Comparison of ENCODE assay signal across 34 cellular contexts in the genomic region with DNA sequence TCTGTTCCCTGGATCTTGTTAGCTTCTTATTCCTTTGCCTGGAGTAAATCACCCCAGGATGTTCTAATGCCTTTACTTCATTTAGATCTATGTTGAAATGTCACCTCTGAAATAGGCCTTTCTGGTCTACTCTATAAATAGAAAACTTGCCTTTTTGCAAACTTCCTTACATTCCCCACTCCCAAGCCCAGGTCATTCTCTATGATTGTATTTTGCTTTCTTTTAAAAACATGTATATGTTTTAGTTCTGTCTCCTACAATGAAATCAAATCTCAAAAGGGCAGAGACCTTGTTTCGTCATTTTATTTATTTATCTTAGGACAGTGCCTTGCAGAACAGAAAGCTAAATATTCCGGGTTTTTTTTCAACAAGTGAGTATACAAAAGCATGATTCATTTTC. TPM values are rescaled to one million over a fixed set of nuclear protein-coding genes. Genes with fewer than 3 reads are reported as not detected.
"Had no signal": no experiment of that assay in that cellular context is flagged by ENCODE, and none has a peak within 500 bp of the region (broad histone marks: within the 10 kb centered on the region; RNA-seq: fewer than 3 reads in every experiment).

No MANE protein-coding gene starts in this region.

- H3K27me3 ChIP-seq: body of pancreas, brain microvascular endothelial cell, cardiac muscle cell had no signal

- H3K36me3 Mint-ChIP-seq: activated CD8-positive, alpha-beta memory T cell treated with anti-CD3 and anti-CD28 coated beads, Interleukin-2, amount 10 ng/mL, durations not matched to agents 7 days and 5 days; activated naive CD4-positive, alpha-beta T cell treated with anti-CD3 and anti-CD28 coated beads, Interleukin-2, amount 10 ng/mL, durations not matched to agents 7 days and 5 days; activated naive CD4-positive, alpha-beta T cell treated with anti-CD3 and anti-CD28 coated beads, Interleukin-2, amount 50 U/mL, for 24 hours; activated naive CD8-positive, alpha-beta T cell; activated naive CD8-positive, alpha-beta T cell treated with anti-CD3 and anti-CD28 coated beads, Interleukin-2, amount 10 ng/mL, durations not matched to agents 7 days and 5 days had no signal

- H3K4me3 ChIP-seq: body of pancreas, cardiac muscle cell had no signal

- H3K4me1 Mint-ChIP-seq: activated B cell treated with CpG ODN at 0.5 μM for 24 hours; activated CD4-positive, alpha-beta memory T cell treated with anti-CD3 and anti-CD28 coated beads, Interleukin-2, amount 10 ng/mL, durations not matched to agents 7 days and 5 days; activated CD4-positive, alpha-beta T cell treated with anti-CD3 and anti-CD28 coated beads, Interleukin-2, amount 10 ng/mL, durations not matched to agents 24 days and 14 days; activated CD8-positive, alpha-beta memory T cell treated with anti-CD3 and anti-CD28 coated beads, Interleukin-2, amount 10 ng/mL, durations not matched to agents 7 days and 5 days; activated naive CD4-positive, alpha-beta T cell treated with anti-CD3 and anti-CD28 coated beads, Interleukin-2, amount 10 ng/mL, durations not matched to agents 7 days and 5 days; activated naive CD4-positive, alpha-beta T cell treated with anti-CD3 and anti-CD28 coated beads, Interleukin-2, amount 50 U/mL, for 24 hours; activated naive CD8-positive, alpha-beta T cell treated with anti-CD3 and anti-CD28 coated beads, Interleukin-2, amount 10 ng/mL, durations not matched to agents 7 days and 5 days; activated naive CD8-positive, alpha-beta T cell treated with anti-CD3 and anti-CD28 coated beads, Interleukin-2, amount 50 U/mL, for 24 hours; central memory CD8-positive, alpha-beta T cell had no signal

- DNase-seq: activated B cell treated with CpG ODN at 0.5 μM for 24 hours; activated CD4-positive, alpha-beta memory T cell treated with anti-CD3 and anti-CD28 coated beads, Interleukin-2, amount 10 ng/mL, durations not matched to agents 7 days and 5 days; activated CD4-positive, alpha-beta T cell treated with anti-CD3 and anti-CD28 coated beads for 4 hours; activated CD4-positive, alpha-beta T cell treated with anti-CD3 and anti-CD28 coated beads, Interleukin-2, amount 10 ng/mL, durations not matched to agents 24 days and 14 days; activated CD4-positive, alpha-beta T cell treated with anti-CD3 and anti-CD28 coated beads, Interleukin-2, amount 50 U/mL, for 48 hours; activated CD4-positive, CD25-positive, alpha-beta regulatory T cell treated with anti-CD3 and anti-CD28 coated beads, Interleukin-2, amount 50 U/mL, for 72 hours; activated CD8-positive, alpha-beta memory T cell treated with anti-CD3 and anti-CD28 coated beads for 24 hours; activated CD8-positive, alpha-beta memory T cell treated with anti-CD3 and anti-CD28 coated beads, Interleukin-2, amount 10 ng/mL, durations not matched to agents 7 days and 5 days; activated CD8-positive, alpha-beta memory T cell treated with anti-CD3 and anti-CD28 coated beads, Interleukin-2, amount 50 U/mL, for 48 hours; activated CD8-positive, alpha-beta T cell treated with anti-CD3 and anti-CD28 coated beads, Interleukin-2, amount 10 ng/mL, durations not matched to agents 7 days and 5 days; activated effector memory CD4-positive, alpha-beta T cell treated with Interleukin-2 at 50 U/mL for 16 hours; activated gamma-delta T cell; activated naive CD4-positive, alpha-beta T cell treated with anti-CD3 and anti-CD28 coated beads, Interleukin-2, amount 10 ng/mL, durations not matched to agents 7 days and 5 days; activated naive CD4-positive, alpha-beta T cell treated with Interleukin-2 at 50 U/mL for 16 hours; activated naive CD8-positive, alpha-beta T cell treated with anti-CD3 and anti-CD28 coated beads, Interleukin-2, amount 10 ng/mL, durations not matched to agents 7 days and 5 days; activated naive CD8-positive, alpha-beta T cell treated with anti-CD3 and anti-CD28 coated beads, Interleukin-2, amount 50 U/mL, for 24 hours; activated T-cell treated with anti-CD3 and anti-CD28 coated beads, Interleukin-2, amount 50 U/mL, for 24 hours; activated T-cell treated with anti-CD3 and anti-CD28 coated beads, Interleukin-2, amount 50 U/mL, for 48 hours; aorta; body of pancreas; brain microvascular endothelial cell; caudate nucleus; cerebellar nuclear complex; T-helper 1 cell; T-helper 2 cell; T-helper 9 cell had no signal

- H3K4me1 ChIP-seq: body of pancreas had no signal

- H3K4me3 Mint-ChIP-seq: activated B cell treated with CpG ODN at 0.5 μM for 24 hours; activated CD4-positive, alpha-beta memory T cell treated with anti-CD3 and anti-CD28 coated beads, Interleukin-2, amount 10 ng/mL, durations not matched to agents 7 days and 5 days; activated CD4-positive, alpha-beta T cell treated with anti-CD3 and anti-CD28 coated beads, Interleukin-2, amount 10 ng/mL, durations not matched to agents 24 days and 14 days; activated CD8-positive, alpha-beta memory T cell treated with anti-CD3 and anti-CD28 coated beads, Interleukin-2, amount 10 ng/mL, durations not matched to agents 7 days and 5 days; activated CD8-positive, alpha-beta T cell treated with anti-CD3 and anti-CD28 coated beads, Interleukin-2, amount 10 ng/mL, durations not matched to agents 7 days and 5 days; activated naive CD4-positive, alpha-beta T cell treated with anti-CD3 and anti-CD28 coated beads, Interleukin-2, amount 10 ng/mL, durations not matched to agents 7 days and 5 days; activated naive CD4-positive, alpha-beta T cell treated with anti-CD3 and anti-CD28 coated beads, Interleukin-2, amount 50 U/mL, for 24 hours; activated naive CD8-positive, alpha-beta T cell; activated naive CD8-positive, alpha-beta T cell treated with anti-CD3 and anti-CD28 coated beads, Interleukin-2, amount 10 ng/mL, durations not matched to agents 7 days and 5 days; activated naive CD8-positive, alpha-beta T cell treated with anti-CD3 and anti-CD28 coated beads, Interleukin-2, amount 50 U/mL, for 24 hours; activated T-cell treated with anti-CD3 and anti-CD28 coated beads, Interleukin-2, amount 50 U/mL, for 24 hours; central memory CD8-positive, alpha-beta T cell; T-helper 1 cell treated with Interleukin-12 subunit alpha and Interleukin-12 subunit beta and Interleukin-4 antibody, amounts not matched to agents 30 μg/mL and 1 μg/mL, for 36 hours; T-helper 2 cell treated with Interferon-gamma antibody and Interleukin-4, amounts not matched to agents 5 μg/mL and 100 μg/mL, for 36 hours had no signal

- H3K27ac ChIP-seq: body of pancreas, brain microvascular endothelial cell, cardiac muscle cell, VCaP had no signal

- H3K27me3 Mint-ChIP-seq: activated B cell treated with CpG ODN at 0.5 μM for 24 hours; activated CD4-positive, alpha-beta memory T cell treated with anti-CD3 and anti-CD28 coated beads, Interleukin-2, amount 10 ng/mL, durations not matched to agents 7 days and 5 days; activated CD4-positive, alpha-beta T cell treated with anti-CD3 and anti-CD28 coated beads, Interleukin-2, amount 10 ng/mL, durations not matched to agents 24 days and 14 days; activated CD8-positive, alpha-beta memory T cell treated with anti-CD3 and anti-CD28 coated beads, Interleukin-2, amount 10 ng/mL, durations not matched to agents 7 days and 5 days; activated naive CD4-positive, alpha-beta T cell treated with anti-CD3 and anti-CD28 coated beads, Interleukin-2, amount 10 ng/mL, durations not matched to agents 7 days and 5 days; activated naive CD8-positive, alpha-beta T cell; activated naive CD8-positive, alpha-beta T cell treated with anti-CD3 and anti-CD28 coated beads, Interleukin-2, amount 10 ng/mL, durations not matched to agents 7 days and 5 days; activated T-cell treated with anti-CD3 and anti-CD28 coated beads, Interleukin-2, amount 50 U/mL, for 24 hours; central memory CD8-positive, alpha-beta T cell had no signal

- H3K9me3 Mint-ChIP-seq: activated CD4-positive, alpha-beta T cell treated with anti-CD3 and anti-CD28 coated beads, Interleukin-2, amount 10 ng/mL, durations not matched to agents 24 days and 14 days; activated naive CD4-positive, alpha-beta T cell treated with anti-CD3 and anti-CD28 coated beads, Interleukin-2, amount 10 ng/mL, durations not matched to agents 7 days and 5 days; activated naive CD8-positive, alpha-beta T cell treated with anti-CD3 and anti-CD28 coated beads, Interleukin-2, amount 50 U/mL, for 24 hours; activated T-cell treated with anti-CD3 and anti-CD28 coated beads, Interleukin-2, amount 50 U/mL, for 24 hours; T-helper 1 cell treated with Interleukin-12 subunit alpha and Interleukin-12 subunit beta and Interleukin-4 antibody, amounts not matched to agents 30 μg/mL and 1 μg/mL, for 36 hours; T-helper 2 cell treated with Interferon-gamma antibody and Interleukin-4, amounts not matched to agents 5 μg/mL and 100 μg/mL, for 36 hours had no signal

- H3K9me3 ChIP-seq: body of pancreas had no signal

- H3K36me3 ChIP-seq: brain microvascular endothelial cell, cardiac muscle cell had no signal

- H3K27ac Mint-ChIP-seq: activated B cell treated with CpG ODN at 0.5 μM for 24 hours; activated CD4-positive, alpha-beta memory T cell treated with anti-CD3 and anti-CD28 coated beads, Interleukin-2, amount 10 ng/mL, durations not matched to agents 7 days and 5 days; activated CD4-positive, alpha-beta T cell treated with anti-CD3 and anti-CD28 coated beads, Interleukin-2, amount 10 ng/mL, durations not matched to agents 24 days and 14 days; activated CD8-positive, alpha-beta memory T cell treated with anti-CD3 and anti-CD28 coated beads, Interleukin-2, amount 10 ng/mL, durations not matched to agents 7 days and 5 days; activated CD8-positive, alpha-beta T cell treated with anti-CD3 and anti-CD28 coated beads, Interleukin-2, amount 10 ng/mL, durations not matched to agents 7 days and 5 days; activated naive CD4-positive, alpha-beta T cell treated with anti-CD3 and anti-CD28 coated beads, Interleukin-2, amount 10 ng/mL, durations not matched to agents 7 days and 5 days; activated naive CD4-positive, alpha-beta T cell treated with anti-CD3 and anti-CD28 coated beads, Interleukin-2, amount 50 U/mL, for 24 hours; activated naive CD8-positive, alpha-beta T cell; activated naive CD8-positive, alpha-beta T cell treated with anti-CD3 and anti-CD28 coated beads, Interleukin-2, amount 10 ng/mL, durations not matched to agents 7 days and 5 days; activated naive CD8-positive, alpha-beta T cell treated with anti-CD3 and anti-CD28 coated beads, Interleukin-2, amount 50 U/mL, for 24 hours; activated T-cell treated with anti-CD3 and anti-CD28 coated beads, Interleukin-2, amount 50 U/mL, for 24 hours; activated T-helper 2 cell treated with anti-CD3 and anti-CD28 coated beads, Interferon-gamma antibody, Interleukin-2, Interleukin-4, amounts not matched to agents 10 μg/mL and 5 μg/mL and 100 μg/mL, durations not matched to agents 14 hours and 24 hours and 36 hours; T-helper 1 cell treated with Interleukin-12 subunit alpha and Interleukin-12 subunit beta and Interleukin-4 antibody, amounts not matched to agents 30 μg/mL and 1 μg/mL, for 36 hours; T-helper 2 cell treated with Interferon-gamma antibody and Interleukin-4, amounts not matched to agents 5 μg/mL and 100 μg/mL, for 36 hours had no signal

RNA-seq across cellular contexts. Expression of a gene that starts 17.5 kb away (rescaled TPM):
- total RNA-seq: activated B cell treated with CpG ODN at 0.5 μM for 24 hours; activated CD4-positive, alpha-beta memory T cell treated with anti-CD3 and anti-CD28 coated beads, Interleukin-2, amount 10 ng/mL, durations not matched to agents 7 days and 5 days; activated CD4-positive, alpha-beta T cell treated with anti-CD3 and anti-CD28 coated beads, Interleukin-2, amount 10 ng/mL, durations not matched to agents 24 days and 14 days; activated CD8-positive, alpha-beta memory T cell treated with anti-CD3 and anti-CD28 coated beads, Interleukin-2, amount 10 ng/mL, durations not matched to agents 7 days and 5 days; activated CD8-positive, alpha-beta T cell treated with anti-CD3 and anti-CD28 coated beads, Interleukin-2, amount 10 ng/mL, durations not matched to agents 7 days and 5 days; activated naive CD8-positive, alpha-beta T cell treated with anti-CD3 and anti-CD28 coated beads, Interleukin-2, amount 10 ng/mL, durations not matched to agents 7 days and 5 days; activated T-helper 2 cell treated with anti-CD3 and anti-CD28 coated beads, Interferon-gamma antibody, Interleukin-2, Interleukin-4, amounts not matched to agents 10 μg/mL and 5 μg/mL and 100 μg/mL, durations not matched to agents 14 hours and 24 hours and 36 hours; aorta; body of pancreas had no signal
